1 cellular context compared by ENCODE assay signal in the genomic region with DNA sequence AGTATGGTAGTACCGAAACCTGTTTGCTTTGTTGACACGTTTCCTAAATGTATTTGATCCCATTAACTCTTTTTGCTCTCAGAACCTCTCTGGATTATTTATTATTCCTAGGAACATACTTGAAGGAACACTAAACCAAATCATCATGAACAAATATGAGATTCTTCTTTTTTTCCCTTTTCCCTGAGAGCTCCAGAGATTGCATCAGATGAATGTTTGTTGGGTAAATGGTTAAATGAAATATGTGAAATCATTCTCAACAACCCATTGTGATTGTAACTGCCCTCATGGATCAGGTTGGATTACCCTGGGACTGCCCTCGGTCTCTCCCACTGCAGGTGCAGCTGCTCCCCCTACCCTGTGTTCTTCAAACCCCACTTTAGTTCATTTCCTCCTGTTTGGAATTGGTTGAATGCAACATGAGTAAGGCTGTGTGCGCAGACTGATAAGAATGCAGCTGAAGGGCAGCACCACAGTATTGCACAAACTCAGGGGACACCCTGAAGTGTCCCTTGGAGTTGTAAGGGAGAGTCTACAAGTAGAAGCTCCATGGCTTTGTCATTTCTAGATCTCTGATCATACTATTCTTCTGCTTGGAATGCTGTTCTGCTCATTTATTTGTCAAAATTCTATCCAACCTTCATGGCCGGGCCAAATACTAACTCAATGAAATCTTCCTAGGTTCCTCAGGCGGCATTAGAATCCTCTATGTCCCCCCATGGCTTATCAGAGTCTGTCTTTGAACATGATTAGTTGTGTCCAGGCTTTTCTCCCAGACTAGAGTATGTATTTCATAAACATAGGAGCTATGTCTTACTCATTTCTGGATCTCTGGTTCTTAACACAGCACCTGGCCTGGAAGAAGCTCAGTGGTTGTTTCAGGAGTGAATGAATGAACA.
TF ChIP-seq lines count a peak whose summit lies in the region.

No MANE protein-coding gene starts in this region.

TF ChIP-seq in K562, 482 proteins besides CTCF, POLR2A, EP300 and RAD21 (continued from another document and continues in another):
- TF ChIP-seq JUN (IDR thresholded peaks at IDR 0.05; ENCODE audit: borderline replicate concordance, low read depth, low read length) (peak; percentile 63; the same call in 1 of the 2 replicates), JUN (CRISPR knock-in tag; IDR thresholded peaks at IDR 0.05; ENCODE audit: borderline replicate concordance) (no peak), ZNF79 (CRISPR knock-in tag; IDR thresholded peaks at IDR 0.05; ENCODE audit: low read depth) (no peak), C11orf30 (IDR thresholded peaks at IDR 0.05; ENCODE audit: low read depth) (no peak), YBX1 (IDR thresholded peaks at IDR 0.05) (no peak), SREBF2 (CRISPR knock-in tag; IDR thresholded peaks at IDR 0.05) (no peak), EP400 (IDR thresholded peaks at IDR 0.05) (peak; percentile 54), MCM3 (IDR thresholded peaks at IDR 0.05) (no peak), KLF10 (CRISPR knock-in tag; IDR thresholded peaks at IDR 0.05) (no peak), CC2D1A (IDR thresholded peaks at IDR 0.05) (peak; percentile 37; the same call in 1 of the 2 replicates), KLF16 (IDR thresholded peaks at IDR 0.05) (peak; percentile 86), RAD51 (IDR thresholded peaks at IDR 0.05; ENCODE audit: borderline replicate concordance, low read depth) (no peak), CHCHD3 (CRISPR knock-in tag; IDR thresholded peaks at IDR 0.05) (no peak), MCM7 (IDR thresholded peaks at IDR 0.05) (no peak), SMAD2 (IDR thresholded peaks at IDR 0.05; ENCODE audit: low read depth, low read length) (no peak), ELF2 (CRISPR knock-in tag; IDR thresholded peaks at IDR 0.05) (no peak), ARID1B (IDR thresholded peaks at IDR 0.05) (peak; percentile 96), STAT5A (IDR thresholded peaks at IDR 0.05; ENCODE audit: borderline replicate concordance, low read length) (peak; percentile 82; the same call in 1 of the 2 replicates), MAFG (tag; conservative IDR thresholded peaks at IDR 0.05) (0 out of 2 replicates have a peak, but pooled peaks have one; percentile 40), LARP7 (IDR thresholded peaks at IDR 0.05) (no peak), ZNF146 (CRISPR knock-in tag; IDR thresholded peaks at IDR 0.05; ENCODE audit: unreplicated experiment) (no peak), ZFP30 (CRISPR knock-in tag; IDR thresholded peaks at IDR 0.05; ENCODE audit: borderline replicate concordance) (no peak), NR2C2 (CRISPR knock-in tag; IDR thresholded peaks at IDR 0.05) (no peak), NR2C2 (tag; IDR thresholded peaks at IDR 0.05) (peak; percentile 45; the same call in 1 of the 2 replicates), PYGO2 (tag; IDR thresholded peaks at IDR 0.05) (no peak), RFX1 (IDR thresholded peaks at IDR 0.05) (no peak), LCOR (CRISPR knock-in tag; IDR thresholded peaks at IDR 0.05) (no peak), HDAC1 (IDR thresholded peaks at IDR 0.05) (peak in 1 of 2 experiments; percentile 72; a peak in 1 of 4 replicates), ZNF551 (CRISPR knock-in tag; IDR thresholded peaks at IDR 0.05) (no peak), ZNF316 (IDR thresholded peaks at IDR 0.05) (no peak), SP1 (CRISPR knock-in tag; IDR thresholded peaks at IDR 0.05) (no peak), NFIC (IDR thresholded peaks at IDR 0.05) (peak; percentile 69), GATA2 (CRISPR knock-in tag; IDR thresholded peaks at IDR 0.05) (peak; percentile 77), SIN3B (IDR thresholded peaks at IDR 0.05; ENCODE audit: low read depth) (no peak), BRD4 (IDR thresholded peaks at IDR 0.05) (0 out of 2 replicates have a peak, but pooled peaks have one; percentile 36), CAMTA2 (CRISPR knock-in tag; conservative IDR thresholded peaks at IDR 0.05) (no peak), ZNF3 (CRISPR knock-in tag; IDR thresholded peaks at IDR 0.05) (no peak), CBFA2T3 (IDR thresholded peaks at IDR 0.05) (peak; percentile 93), ZNF696 (CRISPR knock-in tag; conservative IDR thresholded peaks at IDR 0.05) (no peak), HEY1 (CRISPR knock-in tag; IDR thresholded peaks at IDR 0.05; ENCODE audit: borderline replicate concordance) (no peak), NCOA6 (IDR thresholded peaks at IDR 0.05) (no peak), ZNF780A (CRISPR knock-in tag; IDR thresholded peaks at IDR 0.05) (no peak)
- TF ChIP-seq, protein P1, sequence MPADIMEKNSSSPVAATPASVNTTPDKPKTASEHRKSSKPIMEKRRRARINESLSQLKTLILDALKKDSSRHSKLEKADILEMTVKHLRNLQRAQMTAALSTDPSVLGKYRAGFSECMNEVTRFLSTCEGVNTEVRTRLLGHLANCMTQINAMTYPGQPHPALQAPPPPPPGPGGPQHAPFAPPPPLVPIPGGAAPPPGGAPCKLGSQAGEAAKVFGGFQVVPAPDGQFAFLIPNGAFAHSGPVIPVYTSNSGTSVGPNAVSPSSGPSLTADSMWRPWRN (IDR thresholded peaks at IDR 0.05; ENCODE audit: low read depth) = peak; percentile 60; the same call in 1 of the 2 replicates
- TF ChIP-seq, protein P2, sequence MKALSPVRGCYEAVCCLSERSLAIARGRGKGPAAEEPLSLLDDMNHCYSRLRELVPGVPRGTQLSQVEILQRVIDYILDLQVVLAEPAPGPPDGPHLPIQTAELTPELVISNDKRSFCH (CRISPR knock-in tag; IDR thresholded peaks at IDR 0.05) = no peak
- TF ChIP-seq, protein P2 (tag; IDR thresholded peaks at IDR 0.05) = peak; percentile 70
- TF ChIP-seq, protein P3, sequence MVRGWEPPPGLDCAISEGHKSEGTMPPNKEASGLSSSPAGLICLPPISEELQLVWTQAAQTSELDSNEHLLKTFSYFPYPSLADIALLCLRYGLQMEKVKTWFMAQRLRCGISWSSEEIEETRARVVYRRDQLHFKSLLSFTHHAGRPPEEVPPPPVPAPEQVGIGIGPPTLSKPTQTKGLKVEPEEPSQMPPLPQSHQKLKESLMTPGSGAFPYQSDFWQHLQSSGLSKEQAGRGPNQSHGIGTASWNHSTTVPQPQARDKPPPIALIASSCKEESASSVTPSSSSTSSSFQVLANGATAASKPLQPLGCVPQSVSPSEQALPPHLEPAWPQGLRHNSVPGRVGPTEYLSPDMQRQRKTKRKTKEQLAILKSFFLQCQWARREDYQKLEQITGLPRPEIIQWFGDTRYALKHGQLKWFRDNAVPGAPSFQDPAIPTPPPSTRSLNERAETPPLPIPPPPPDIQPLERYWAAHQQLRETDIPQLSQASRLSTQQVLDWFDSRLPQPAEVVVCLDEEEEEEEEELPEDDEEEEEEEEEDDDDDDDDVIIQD (CRISPR knock-in tag; IDR thresholded peaks at IDR 0.05) = no peak
- TF ChIP-seq, protein P4, sequence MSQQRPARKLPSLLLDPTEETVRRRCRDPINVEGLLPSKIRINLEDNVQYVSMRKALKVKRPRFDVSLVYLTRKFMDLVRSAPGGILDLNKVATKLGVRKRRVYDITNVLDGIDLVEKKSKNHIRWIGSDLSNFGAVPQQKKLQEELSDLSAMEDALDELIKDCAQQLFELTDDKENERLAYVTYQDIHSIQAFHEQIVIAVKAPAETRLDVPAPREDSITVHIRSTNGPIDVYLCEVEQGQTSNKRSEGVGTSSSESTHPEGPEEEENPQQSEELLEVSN (IDR thresholded peaks at IDR 0.05; ENCODE audit: borderline replicate concordance in 1 of 2, extremely low read depth in 1 of 2, insufficient read depth in 1 of 2, insufficient read length in 1 of 2, low read depth in 1 of 2, low read length in 1 of 2, poor library complexity in 1 of 2, severe bottlenecking in 1 of 2) = no peak
- TF ChIP-seq, protein P5, sequence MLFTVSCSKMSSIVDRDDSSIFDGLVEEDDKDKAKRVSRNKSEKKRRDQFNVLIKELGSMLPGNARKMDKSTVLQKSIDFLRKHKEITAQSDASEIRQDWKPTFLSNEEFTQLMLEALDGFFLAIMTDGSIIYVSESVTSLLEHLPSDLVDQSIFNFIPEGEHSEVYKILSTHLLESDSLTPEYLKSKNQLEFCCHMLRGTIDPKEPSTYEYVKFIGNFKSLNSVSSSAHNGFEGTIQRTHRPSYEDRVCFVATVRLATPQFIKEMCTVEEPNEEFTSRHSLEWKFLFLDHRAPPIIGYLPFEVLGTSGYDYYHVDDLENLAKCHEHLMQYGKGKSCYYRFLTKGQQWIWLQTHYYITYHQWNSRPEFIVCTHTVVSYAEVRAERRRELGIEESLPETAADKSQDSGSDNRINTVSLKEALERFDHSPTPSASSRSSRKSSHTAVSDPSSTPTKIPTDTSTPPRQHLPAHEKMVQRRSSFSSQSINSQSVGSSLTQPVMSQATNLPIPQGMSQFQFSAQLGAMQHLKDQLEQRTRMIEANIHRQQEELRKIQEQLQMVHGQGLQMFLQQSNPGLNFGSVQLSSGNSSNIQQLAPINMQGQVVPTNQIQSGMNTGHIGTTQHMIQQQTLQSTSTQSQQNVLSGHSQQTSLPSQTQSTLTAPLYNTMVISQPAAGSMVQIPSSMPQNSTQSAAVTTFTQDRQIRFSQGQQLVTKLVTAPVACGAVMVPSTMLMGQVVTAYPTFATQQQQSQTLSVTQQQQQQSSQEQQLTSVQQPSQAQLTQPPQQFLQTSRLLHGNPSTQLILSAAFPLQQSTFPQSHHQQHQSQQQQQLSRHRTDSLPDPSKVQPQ (CRISPR knock-in tag; IDR thresholded peaks at IDR 0.05; ENCODE audit: borderline replicate concordance) = no peak
- TF ChIP-seq, protein P6, sequence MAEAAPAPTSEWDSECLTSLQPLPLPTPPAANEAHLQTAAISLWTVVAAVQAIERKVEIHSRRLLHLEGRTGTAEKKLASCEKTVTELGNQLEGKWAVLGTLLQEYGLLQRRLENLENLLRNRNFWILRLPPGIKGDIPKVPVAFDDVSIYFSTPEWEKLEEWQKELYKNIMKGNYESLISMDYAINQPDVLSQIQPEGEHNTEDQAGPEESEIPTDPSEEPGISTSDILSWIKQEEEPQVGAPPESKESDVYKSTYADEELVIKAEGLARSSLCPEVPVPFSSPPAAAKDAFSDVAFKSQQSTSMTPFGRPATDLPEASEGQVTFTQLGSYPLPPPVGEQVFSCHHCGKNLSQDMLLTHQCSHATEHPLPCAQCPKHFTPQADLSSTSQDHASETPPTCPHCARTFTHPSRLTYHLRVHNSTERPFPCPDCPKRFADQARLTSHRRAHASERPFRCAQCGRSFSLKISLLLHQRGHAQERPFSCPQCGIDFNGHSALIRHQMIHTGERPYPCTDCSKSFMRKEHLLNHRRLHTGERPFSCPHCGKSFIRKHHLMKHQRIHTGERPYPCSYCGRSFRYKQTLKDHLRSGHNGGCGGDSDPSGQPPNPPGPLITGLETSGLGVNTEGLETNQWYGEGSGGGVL (CRISPR knock-in tag; IDR thresholded peaks at IDR 0.05) = no peak
- TF ChIP-seq, protein P7, sequence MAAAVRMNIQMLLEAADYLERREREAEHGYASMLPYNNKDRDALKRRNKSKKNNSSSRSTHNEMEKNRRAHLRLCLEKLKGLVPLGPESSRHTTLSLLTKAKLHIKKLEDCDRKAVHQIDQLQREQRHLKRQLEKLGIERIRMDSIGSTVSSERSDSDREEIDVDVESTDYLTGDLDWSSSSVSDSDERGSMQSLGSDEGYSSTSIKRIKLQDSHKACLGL (CRISPR knock-in tag; IDR thresholded peaks at IDR 0.05; ENCODE audit: borderline replicate concordance, poor library complexity, severe bottlenecking) = no peak
- TF ChIP-seq, protein P8, sequence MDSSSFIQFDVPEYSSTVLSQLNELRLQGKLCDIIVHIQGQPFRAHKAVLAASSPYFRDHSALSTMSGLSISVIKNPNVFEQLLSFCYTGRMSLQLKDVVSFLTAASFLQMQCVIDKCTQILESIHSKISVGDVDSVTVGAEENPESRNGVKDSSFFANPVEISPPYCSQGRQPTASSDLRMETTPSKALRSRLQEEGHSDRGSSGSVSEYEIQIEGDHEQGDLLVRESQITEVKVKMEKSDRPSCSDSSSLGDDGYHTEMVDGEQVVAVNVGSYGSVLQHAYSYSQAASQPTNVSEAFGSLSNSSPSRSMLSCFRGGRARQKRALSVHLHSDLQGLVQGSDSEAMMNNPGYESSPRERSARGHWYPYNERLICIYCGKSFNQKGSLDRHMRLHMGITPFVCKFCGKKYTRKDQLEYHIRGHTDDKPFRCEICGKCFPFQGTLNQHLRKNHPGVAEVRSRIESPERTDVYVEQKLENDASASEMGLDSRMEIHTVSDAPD (CRISPR knock-in tag; IDR thresholded peaks at IDR 0.05) = no peak
- TF ChIP-seq, protein P9, sequence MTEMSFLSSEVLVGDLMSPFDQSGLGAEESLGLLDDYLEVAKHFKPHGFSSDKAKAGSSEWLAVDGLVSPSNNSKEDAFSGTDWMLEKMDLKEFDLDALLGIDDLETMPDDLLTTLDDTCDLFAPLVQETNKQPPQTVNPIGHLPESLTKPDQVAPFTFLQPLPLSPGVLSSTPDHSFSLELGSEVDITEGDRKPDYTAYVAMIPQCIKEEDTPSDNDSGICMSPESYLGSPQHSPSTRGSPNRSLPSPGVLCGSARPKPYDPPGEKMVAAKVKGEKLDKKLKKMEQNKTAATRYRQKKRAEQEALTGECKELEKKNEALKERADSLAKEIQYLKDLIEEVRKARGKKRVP (CRISPR knock-in tag; IDR thresholded peaks at IDR 0.05) = peak; percentile 77
- TF ChIP-seq, protein P10, sequence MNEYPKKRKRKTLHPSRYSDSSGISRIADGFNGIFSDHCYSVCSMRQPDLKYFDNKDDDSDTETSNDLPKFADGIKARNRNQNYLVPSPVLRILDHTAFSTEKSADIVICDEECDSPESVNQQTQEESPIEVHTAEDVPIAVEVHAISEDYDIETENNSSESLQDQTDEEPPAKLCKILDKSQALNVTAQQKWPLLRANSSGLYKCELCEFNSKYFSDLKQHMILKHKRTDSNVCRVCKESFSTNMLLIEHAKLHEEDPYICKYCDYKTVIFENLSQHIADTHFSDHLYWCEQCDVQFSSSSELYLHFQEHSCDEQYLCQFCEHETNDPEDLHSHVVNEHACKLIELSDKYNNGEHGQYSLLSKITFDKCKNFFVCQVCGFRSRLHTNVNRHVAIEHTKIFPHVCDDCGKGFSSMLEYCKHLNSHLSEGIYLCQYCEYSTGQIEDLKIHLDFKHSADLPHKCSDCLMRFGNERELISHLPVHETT (CRISPR knock-in tag; conservative IDR thresholded peaks at IDR 0.05 in 1 of 2, IDR thresholded peaks at IDR 0.05 in 1 of 2) = peak in 1 of 2 experiments; percentile 51; a peak in 1 of 4 replicates
- TF ChIP-seq, protein P11, sequence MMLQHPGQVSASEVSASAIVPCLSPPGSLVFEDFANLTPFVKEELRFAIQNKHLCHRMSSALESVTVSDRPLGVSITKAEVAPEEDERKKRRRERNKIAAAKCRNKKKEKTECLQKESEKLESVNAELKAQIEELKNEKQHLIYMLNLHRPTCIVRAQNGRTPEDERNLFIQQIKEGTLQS (IDR thresholded peaks at IDR 0.05) = peak; percentile 79; the same call in 1 of the 2 replicates
- TF ChIP-seq, protein P11 (CRISPR knock-in tag; conservative IDR thresholded peaks at IDR 0.05) = peak; percentile 21; the same call in 1 of the 2 replicates
- TF ChIP-seq, protein P12, sequence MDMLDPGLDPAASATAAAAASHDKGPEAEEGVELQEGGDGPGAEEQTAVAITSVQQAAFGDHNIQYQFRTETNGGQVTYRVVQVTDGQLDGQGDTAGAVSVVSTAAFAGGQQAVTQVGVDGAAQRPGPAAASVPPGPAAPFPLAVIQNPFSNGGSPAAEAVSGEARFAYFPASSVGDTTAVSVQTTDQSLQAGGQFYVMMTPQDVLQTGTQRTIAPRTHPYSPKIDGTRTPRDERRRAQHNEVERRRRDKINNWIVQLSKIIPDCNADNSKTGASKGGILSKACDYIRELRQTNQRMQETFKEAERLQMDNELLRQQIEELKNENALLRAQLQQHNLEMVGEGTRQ (CRISPR knock-in tag; IDR thresholded peaks at IDR 0.05) = no peak
